ENCODE assay signal across 22 cellular contexts in the genomic region with DNA sequence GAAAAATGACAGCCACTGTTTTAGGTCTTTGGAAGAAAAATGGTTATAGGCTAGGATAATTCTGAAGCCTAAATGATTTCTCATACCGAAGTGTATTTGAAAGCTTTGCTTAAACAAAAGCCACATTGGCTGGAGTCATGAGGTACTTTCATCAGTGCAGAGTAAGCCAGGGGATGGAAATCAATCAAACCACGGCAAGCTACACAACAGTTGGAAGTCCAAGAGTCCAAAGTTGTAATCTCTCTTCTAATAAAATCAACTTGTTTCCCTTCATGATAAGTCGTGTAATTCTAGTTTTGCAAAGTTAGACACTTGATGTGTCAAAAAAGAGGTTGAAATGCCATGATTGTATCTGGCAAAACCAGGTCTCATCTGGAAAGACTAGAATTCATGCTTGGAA.
"Had no signal": no experiment of that assay in that cellular context is flagged by ENCODE, and none has a peak within 500 bp of the region (broad histone marks: within the 10 kb centered on the region; RNA-seq: fewer than 3 reads in every experiment).

No MANE protein-coding gene starts in this region.

- H3K27ac ChIP-seq: colonic mucosa, heart left ventricle, left lung, lower lobe of right lung, ovary, right atrium auricular region, sigmoid colon, skin epidermis, stomach, thoracic aorta, transverse colon had no signal

- H3K9me3 ChIP-seq: colonic mucosa, left lung, ovary, right atrium auricular region, sigmoid colon, stomach, thoracic aorta, transverse colon had no signal

- H3K27ac Mint-ChIP-seq: memory B cell, naive B cell, nephron had no signal

- H3K27me3 ChIP-seq: colonic mucosa, heart left ventricle, left lung, ovary, right atrium auricular region, sigmoid colon, stomach, transverse colon had no signal

- H3K36me3 ChIP-seq: colonic mucosa, heart left ventricle, left lung, lower lobe of right lung, ovary, right atrium auricular region, sigmoid colon, stomach, thoracic aorta, transverse colon had no signal

- H3K4me1 ChIP-seq: colonic mucosa, heart left ventricle, left lung, lower lobe of right lung, right atrium auricular region, sigmoid colon, stomach, transverse colon had no signal

- H3K4me1 Mint-ChIP-seq: memory B cell, naive B cell, nephron had no signal

- H3K4me3 ChIP-seq: colonic mucosa, heart left ventricle, left lung, lower lobe of right lung, ovary, right atrium auricular region, sigmoid colon, skin epidermis, stomach, thoracic aorta, transverse colon had no signal

- H3K4me3 Mint-ChIP-seq: memory B cell, naive B cell, nephron had no signal

- DNase-seq: colonic mucosa; dermis blood vessel endothelial cell; effector CD4-positive, alpha-beta T cell; foreskin melanocyte; heart left ventricle; hippocampal formation; islet precursor cell; left lung; lower lobe of right lung; naive B cell; ovary; sigmoid colon; stimulated activated CD4-positive, alpha-beta T cell treated with anti-CD3 and anti-CD28 coated beads, Interleukin-12 subunit alpha, Interleukin-12 subunit beta, amount 100 ng/mL, for 4 hours; stimulated activated naive CD4-positive, alpha-beta T cell; stomach; substantia nigra; transverse colon had no signal

- H3K36me3 Mint-ChIP-seq: memory B cell, naive B cell had no signal

- H3K27me3 Mint-ChIP-seq: memory B cell, naive B cell had no signal
